ENCODE assay signal across 31 cellular contexts in genomic region chr5:133696782-133697507, GRCh38.
A peak's percentile ranks its signal among the peaks of the same experiment; 100 is the strongest.
DNase-seq lines count a peak whose midpoint lies in the region; ATAC-seq and TF ChIP-seq lines count a peak whose summit lies in the region.
"Had no signal": no experiment of that assay in that cellular context is flagged by ENCODE, and none has a peak within 500 bp of the region (broad histone marks: within the 10 kb centered on the region; RNA-seq: fewer than 3 reads in every experiment).

No MANE protein-coding gene starts in this region.

- H3K27ac ChIP-seq in MM.1S (ENCODE audit: low read length) = no peak overlapping the region
- H3K27ac ChIP-seq: breast epithelium, epithelial cell of prostate, HL-60, thyroid gland, vagina had no signal

- H3K9me3 ChIP-seq in MM.1S (replicated peaks; ENCODE audit: insufficient read depth, low read length) = no peaks in the 10 kb centered on the region
- H3K9me3 ChIP-seq: breast epithelium, thyroid gland, vagina had no signal

- H3K79me2 ChIP-seq in MM.1S (ENCODE audit: low read length) = no peaks in the 10 kb centered on the region

- peaks cover 4% of the 10 kb centered on the region; the same call in 1 of the 2 replicates for H3K4me1 ChIP-seq in MM.1S (ENCODE audit: low read length)
- H3K4me1 ChIP-seq: breast epithelium, thyroid gland, vagina had no signal

- H3F3A ChIP-seq in MM.1S (ENCODE audit: insufficient read depth, low read length) = no peaks in the 10 kb centered on the region

- H3K27me3 ChIP-seq in MM.1S (replicated peaks; ENCODE audit: insufficient read depth, low read length) = no peaks in the 10 kb centered on the region
- H3K27me3 ChIP-seq: breast epithelium, thyroid gland, vagina had no signal

- DNase-seq in G401 (ENCODE audit: low spot score) = peak; percentile 17
- DNase-seq in amygdala (lab: John Stamatoyannopoulos, UW) = peak in 34 of 56 donors; percentile 13 to 74 (median 40)
- peak in 30 of 51 donors; percentile 5 to 73 (median 40) for DNase-seq in hypothalamus (lab: John Stamatoyannopoulos, UW)
- DNase-seq in putamen (ENCODE audit: low spot score) = peak; percentile 27
- no peak for DNase-seq in MM.1S
- no peak for DNase-seq in MV-4-11 (lab: John Stamatoyannopoulos, UW)
- DNase-seq in stimulated activated CD4-positive, alpha-beta T cell treated with anti-CD3 and anti-CD28 coated beads, Interleukin-4, amount 100 ng/mL, for 1 hour = no peak
- DNase-seq: activated CD4-positive, alpha-beta T cell treated with anti-CD3 and anti-CD28 coated beads, Interleukin-2, amount 50 U/mL, for 48 hours; amniotic stem cell; CD4-positive, alpha-beta memory T cell; effector CD8-positive, alpha-beta T cell; KBM-7; kidney; NCI-H1105 treated with DMSO at 0.1 percent for 48 hours; NCI-H2081 treated with DMSO at 0.1 percent for 48 hours; NCI-H446; NCI-H748 treated with DMSO at 0.1 percent for 48 hours; retina; SHP77 treated with DMSO at 0.1 percent for 48 hours; small intestine; stimulated activated CD4-positive, alpha-beta T cell treated with anti-CD3 and anti-CD28 coated beads, Interleukin-1b, Interleukin-23, amount 100 ng/mL, for 48 hours; T-helper 2 cell; thyroid gland had no signal

- no peak for ATAC-seq in HG03108 (IDR thresholded peaks at IDR 0.05; ENCODE audit: unreplicated experiment)
- ATAC-seq: activated CD4-positive, CD25-positive, alpha-beta regulatory T cell treated with anti-CD3 and anti-CD28 coated beads, Interleukin-2, amount 50 U/mL, for 24 hours; activated T-helper 17 cell treated with anti-CD3 and anti-CD28 coated beads, Interleukin-2, amount 50 U/mL, for 72 hours; Panc1 had no signal

- H3K4me3 ChIP-seq in MM.1S (ENCODE audit: low read length) = no peak overlapping the region
- H3K4me3 ChIP-seq: breast epithelium, thyroid gland, vagina had no signal

- in situ Hi-C loops in G401 (cut with HindIII; ENCODE audit: low sequenced_read_pairs) = no loop called here

- H4K20me1 ChIP-seq in MM.1S (ENCODE audit: insufficient read depth, low read length) = no peaks in the 10 kb centered on the region

- no peaks in the 10 kb centered on the region for H3K9me2 ChIP-seq in MM.1S (replicated peaks; ENCODE audit: insufficient read depth, low read length)

- H2AFZ ChIP-seq in MM.1S (ENCODE audit: low read length) = no peak overlapping the region

- no peaks in the 10 kb centered on the region for H3K36me3 ChIP-seq in MM.1S (replicated peaks; ENCODE audit: insufficient read depth, low read length)
- H3K36me3 ChIP-seq: breast epithelium, thyroid gland, vagina had no signal

- no peak overlapping the region for H3K9ac ChIP-seq in MM.1S (ENCODE audit: low read length)

- TF ChIP-seq CTCF in MM.1S (IDR thresholded peaks at IDR 0.05; ENCODE audit: low read length) = no peak

- no peak overlapping the region for H3K4me2 ChIP-seq in MM.1S (ENCODE audit: low read depth, low read length)

Comparison
In these comparisons a context has a peak if more than half of its experiments do, and no peak if none do; other contexts are left out.
1. DNase-seq: peak in G401 (single experiment), amygdala (34 of 56), hypothalamus (30 of 51) and putamen (single experiment); none in MM.1S (single experiment), MV-4-11 (single experiment) and stimulated activated CD4-positive, alpha-beta T cell treated with anti-CD3 and anti-CD28 coated beads, Interleukin-4, amount 100 ng/mL, for 1 hour (single experiment).